ENCODE assay signal across 23 cellular contexts in genomic region chr5:9431151-9431495, GRCh38.
DNase-seq lines count a peak whose midpoint lies in the region; ATAC-seq and TF ChIP-seq lines count a peak whose summit lies in the region.
"Had no signal": no experiment of that assay in that cellular context is flagged by ENCODE, and none has a peak within 500 bp of the region (broad histone marks: within the 10 kb centered on the region; RNA-seq: fewer than 3 reads in every experiment).

No MANE protein-coding gene starts in this region.

- H4K20me1 ChIP-seq in SK-N-SH (ENCODE audit: insufficient read depth) (no peaks in the 10 kb centered on the region), fibroblast of lung (ENCODE audit: control insufficient read depth, extremely low read depth, insufficient read depth, low read length) (no peaks in the 10 kb centered on the region)

- no peaks in the 10 kb centered on the region for H3K36me3 ChIP-seq in SK-N-SH (replicated peaks in 1 of 2; ENCODE audit: control insufficient read depth in 1 of 2, insufficient read depth in 2 of 2, low read length in 1 of 2)
- no peaks in the 10 kb centered on the region for H3K36me3 ChIP-seq in fibroblast of lung (ENCODE audit: control insufficient read depth, insufficient read depth, low read length)
- H3K36me3 ChIP-seq: left lung, SJCRH30, tibial artery had no signal

- TF ChIP-seq CTCF in SK-N-SH (IDR thresholded peaks at IDR 0.05) (no peak), fibroblast of lung (conservative IDR thresholded peaks at IDR 0.05 in 1 of 2, IDR thresholded peaks at IDR 0.05 in 1 of 2; ENCODE audit: low read depth in 1 of 2, low read length in 2 of 2) (no peak), nephron progenitor cell (IDR thresholded peaks at IDR 0.05) (no peak), type B pancreatic cell (conservative IDR thresholded peaks at IDR 0.05) (no peak)

- no peak for TF ChIP-seq EP300 in SK-N-SH (IDR thresholded peaks at IDR 0.05; ENCODE audit: borderline replicate concordance in 1 of 2, low read depth in 1 of 2, low read length in 1 of 2)

- POLR2A ChIA-PET in SK-N-SH (lab: Yijun Ruan, JAX): no interaction called here

- H3K27ac ChIP-seq in SK-N-SH (ENCODE audit: low read depth in 2 of 2, low read length in 1 of 2) (peak overlapping the region in 1 of 2 experiments; percentile 71; a peak in 2 of 4 replicates), fibroblast of lung (ENCODE audit: insufficient read depth, low read length) (peak overlapping the region; percentile 22)
- H3K27ac ChIP-seq: 22Rv1, SJCRH30, tibial artery had no signal

- H3K4me1 ChIP-seq in SK-N-SH (ENCODE audit: control insufficient read depth in 1 of 2, insufficient read depth in 2 of 2, low read depth in 1 of 2, low read length in 1 of 2): peaks cover 0 to 18% of the 10 kb centered on the region in 2 experiments; a peak in 2 of 4 replicates
- peaks cover 12% of the 10 kb centered on the region for H3K4me1 ChIP-seq in fibroblast of lung (ENCODE audit: control insufficient read depth, extremely low read depth, insufficient read depth, low read length)
- H3K4me1 ChIP-seq: left lung, SJCRH30, tibial artery had no signal

- H3K4me3 Mint-ChIP-seq in nephron progenitor cell: no peak overlapping the region
- H3K4me3 Mint-ChIP-seq in type B pancreatic cell: peak overlapping the region; percentile 34
- H3K4me3 Mint-ChIP-seq: activated naive CD8-positive, alpha-beta T cell treated with anti-CD3 and anti-CD28 coated beads for 36 hours; B cell; immature natural killer cell; T-helper 17 cell had no signal

- H3F3A ChIP-seq in SK-N-SH (replicated peaks; ENCODE audit: insufficient read depth): no peaks in the 10 kb centered on the region

- H3K4me2 ChIP-seq in SK-N-SH (no peak overlapping the region), fibroblast of lung (ENCODE audit: extremely low read depth, insufficient read depth, low read length) (peak overlapping the region; percentile 46)

- H3K27me3 Mint-ChIP-seq in nephron progenitor cell (ENCODE audit: low read depth, poor library complexity) (no peaks in the 10 kb centered on the region), type B pancreatic cell (no peaks in the 10 kb centered on the region)
- H3K27me3 Mint-ChIP-seq: activated naive CD8-positive, alpha-beta T cell treated with anti-CD3 and anti-CD28 coated beads for 36 hours; B cell; T-helper 17 cell had no signal

- peak; percentile 26; the same call in 2 of the 3 replicates for ATAC-seq in SK-N-SH treated with all-trans-retinoic acid at 6 μM for 48 hours
- ATAC-seq in GM18502 (IDR thresholded peaks at IDR 0.05; ENCODE audit: poor library complexity, unreplicated experiment): no peak
- ATAC-seq: left lung; stimulated activated naive CD8-positive, alpha-beta T cell treated with anti-CD3 and anti-CD28 coated beads, Interleukin-15, Interleukin-2, amounts not matched to agents 100 U/mL and 50 U/mL, for 24 hours; T-helper 17 cell had no signal

- CTCF ChIA-PET in SK-N-SH (lab: Yijun Ruan, JAX): interaction anchor here (0.7 to 1.2 kb wide), 2 partner anchors 19 to 1154 kb away, joined by 3 read pairs; no protein-coding TSS in a partner anchor

- H3K9me3 Mint-ChIP-seq in nephron progenitor cell (no peaks in the 10 kb centered on the region), type B pancreatic cell (no peaks in the 10 kb centered on the region)
- H3K9me3 Mint-ChIP-seq: activated naive CD8-positive, alpha-beta T cell treated with anti-CD3 and anti-CD28 coated beads for 36 hours had no signal

- H2AFZ ChIP-seq in SK-N-SH (ENCODE audit: low read depth) (no peak overlapping the region), fibroblast of lung (ENCODE audit: low read length) (no peak overlapping the region)

- no peaks in the 10 kb centered on the region for H3K27me3 ChIP-seq in SK-N-SH (ENCODE audit: insufficient read depth)
- no peaks in the 10 kb centered on the region for H3K27me3 ChIP-seq in fibroblast of lung (ENCODE audit: control insufficient read depth, insufficient read depth, low read length)
- H3K27me3 ChIP-seq: left lung, SJCRH30, tibial artery had no signal

- no peaks in the 10 kb centered on the region for H3K79me2 ChIP-seq in SK-N-SH (ENCODE audit: insufficient read depth)
- H3K79me2 ChIP-seq in fibroblast of lung (ENCODE audit: control insufficient read depth, insufficient read depth, low read length): no peaks in the 10 kb centered on the region

- H3K27ac Mint-ChIP-seq in nephron progenitor cell (peak overlapping the region; percentile 94), type B pancreatic cell (peak overlapping the region; percentile 13)
- H3K27ac Mint-ChIP-seq: activated naive CD8-positive, alpha-beta T cell treated with anti-CD3 and anti-CD28 coated beads for 36 hours; B cell; immature natural killer cell; T-helper 17 cell had no signal

- no peaks in the 10 kb centered on the region for H3K9me2 ChIP-seq in SK-N-SH

- H3K4me1 Mint-ChIP-seq in nephron progenitor cell (peaks cover 21% of the 10 kb centered on the region), type B pancreatic cell (ENCODE audit: unreplicated experiment) (peaks cover 18% of the 10 kb centered on the region)
- H3K4me1 Mint-ChIP-seq: activated naive CD8-positive, alpha-beta T cell treated with anti-CD3 and anti-CD28 coated beads for 36 hours; B cell; immature natural killer cell; T-helper 17 cell had no signal

- DNase-seq in SK-N-SH (no peak), fibroblast of lung (ENCODE audit: low read depth in 2 of 2) (no peak), nephron progenitor cell (no peak), type B pancreatic cell (ENCODE audit: extremely low spot score, unreplicated experiment) (no peak), NCI-H345 treated with DMSO at 0.1 percent for 48 hours (lab: John Stamatoyannopoulos, UW; ENCODE audit: unreplicated experiment) (no peak)
- DNase-seq in activated CD8-positive, alpha-beta memory T cell treated with anti-CD3 and anti-CD28 coated beads for 24 hours: no peak
- DNase-seq: activated naive CD8-positive, alpha-beta T cell treated with anti-CD3 and anti-CD28 coated beads for 36 hours; DMS79 treated with DMSO at 0.1 percent for 48 hours; immature natural killer cell; Kasumi-1; left lung; NCI-H187 treated with DMSO at 0.1 percent for 48 hours; NCI-H2227 treated with DMSO at 0.1 percent for 48 hours; stimulated activated CD4-positive, alpha-beta T cell treated with anti-CD3 and anti-CD28 coated beads, Interleukin-12 subunit alpha, Interleukin-12 subunit beta, amount 100 ng/mL, for 4 hours; stimulated activated CD4-positive, alpha-beta T cell treated with anti-CD3 and anti-CD28 coated beads, Interleukin-4, amount 100 ng/mL, for 4 hours; stimulated activated naive CD8-positive, alpha-beta T cell treated with anti-CD3 and anti-CD28 coated beads, Interleukin-15, Interleukin-2, amounts not matched to agents 100 U/mL and 50 U/mL, for 24 hours; T-helper 17 cell; tibial artery had no signal

- H3K4me3 ChIP-seq in SK-N-SH (ENCODE audit: low read depth in 2 of 2, low read length in 1 of 2) (no peak overlapping the region), fibroblast of lung (replicated peaks in 1 of 4; ENCODE audit: control extremely low read depth in 1 of 4, insufficient read depth in 1 of 4, low read depth in 3 of 4, low read length in 4 of 4) (no peak overlapping the region)
- H3K4me3 ChIP-seq: left lung, SJCRH30, tibial artery had no signal

- H3K36me3 Mint-ChIP-seq in nephron progenitor cell (ENCODE audit: low read depth) (peaks cover 3% of the 10 kb centered on the region), type B pancreatic cell (peaks cover 2% of the 10 kb centered on the region)
- H3K36me3 Mint-ChIP-seq: activated naive CD8-positive, alpha-beta T cell treated with anti-CD3 and anti-CD28 coated beads for 36 hours; immature natural killer cell had no signal

- no peak for TF ChIP-seq RAD21 in SK-N-SH (IDR thresholded peaks at IDR 0.05; ENCODE audit: low read length)

- no peaks in the 10 kb centered on the region for H3K9me3 ChIP-seq in SK-N-SH
- no peaks in the 10 kb centered on the region for H3K9me3 ChIP-seq in fibroblast of lung (ENCODE audit: control insufficient read depth, insufficient read depth, low read depth, low read length)
- H3K9me3 ChIP-seq: left lung, SJCRH30, tibial artery had no signal

- H3K9ac ChIP-seq in SK-N-SH (no peak overlapping the region), fibroblast of lung (ENCODE audit: insufficient read depth, low read length) (no peak overlapping the region)

TF ChIP-seq in SK-N-SH treated with all-trans-retinoic acid at 6 μM for 48 hours, 23 proteins besides CTCF, POLR2A, EP300 and RAD21 (continues in another document):
- no peak for TF ChIP-seq ARNTL (CRISPR knock-in tag; IDR thresholded peaks at IDR 0.05; ENCODE audit: borderline replicate concordance, low read depth)
- no peak for TF ChIP-seq SNAI2 (CRISPR knock-in tag; IDR thresholded peaks at IDR 0.05)

TF ChIP-seq in SK-N-SH, 30 proteins besides CTCF, POLR2A, EP300 and RAD21 (continues in another document):
- no peak for TF ChIP-seq REST (IDR thresholded peaks at IDR 0.05; ENCODE audit: low read depth, low read length)
- no peak for TF ChIP-seq RFX5 (IDR thresholded peaks at IDR 0.05; ENCODE audit: low read length)
- TF ChIP-seq MAX (IDR thresholded peaks at IDR 0.05; ENCODE audit: low read depth): no peak
- TF ChIP-seq GABPA (IDR thresholded peaks at IDR 0.05; ENCODE audit: low read depth): no peak
